ENCODE assay signal across 13 cellular contexts in the genomic region with DNA sequence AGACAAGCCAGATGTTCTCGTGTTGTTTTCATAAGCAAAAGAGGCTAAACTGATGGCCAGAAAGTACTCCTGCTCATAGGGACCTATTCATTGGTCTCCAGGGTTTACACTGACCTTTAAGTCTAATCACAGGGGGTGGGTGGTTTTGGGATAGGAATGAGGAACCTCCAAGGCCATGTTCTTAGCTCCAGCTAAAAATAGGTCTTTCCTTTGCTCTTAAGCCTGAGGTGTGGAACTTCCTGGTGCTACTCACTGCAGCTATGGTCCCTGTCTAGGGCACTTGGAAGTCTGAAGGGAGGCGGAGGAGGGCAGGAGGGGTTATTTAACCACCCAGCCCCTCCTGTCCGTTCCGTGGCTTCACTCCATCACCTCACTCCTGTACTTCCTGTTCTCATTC. TPM values are rescaled to one million over a fixed set of nuclear protein-coding genes. Genes with fewer than 3 reads are reported as not detected.
DNase-seq lines count a peak whose midpoint lies in the region; ATAC-seq and TF ChIP-seq lines count a peak whose summit lies in the region.
"Had no signal": no experiment of that assay in that cellular context is flagged by ENCODE, and none has a peak within 500 bp of the region (broad histone marks: within the 10 kb centered on the region; RNA-seq: fewer than 3 reads in every experiment).

No MANE protein-coding gene starts in this region.

- no peak for TF ChIP-seq CTCF in chondrocyte (IDR thresholded peaks at IDR 0.05)
- no peak for TF ChIP-seq CTCF in lung (IDR thresholded peaks at IDR 0.05; ENCODE audit: control extremely low read depth, extremely low read depth)
- no peak for TF ChIP-seq CTCF in prostate gland (IDR thresholded peaks at IDR 0.05)

- no peak for DNase-seq in activated naive CD8-positive, alpha-beta T cell treated with anti-CD3 and anti-CD28 coated beads, Interleukin-2, amount 50 U/mL, for 24 hours
- no peak for DNase-seq in chondrocyte (ENCODE audit: low spot score)
- peak; percentile 41 for DNase-seq in lung (ENCODE audit: low spot score)
- peak in 1 of 2 donors; percentile 50 for DNase-seq in aorta
- DNase-seq in prostate gland (ENCODE audit: low spot score): no peak
- DNase-seq: activated gamma-delta T cell treated with Interleukin-2 at 50 U/mL for 16 hours; stimulated activated CD4-positive, alpha-beta T cell treated with anti-CD3 and anti-CD28 coated beads, Interleukin-12 subunit alpha, Interleukin-12 subunit beta, amount 100 ng/mL, for 4 hours had no signal

- H3K27me3 Mint-ChIP-seq in activated naive CD8-positive, alpha-beta T cell: no peaks in the 10 kb centered on the region
- no peaks in the 10 kb centered on the region for H3K27me3 Mint-ChIP-seq in activated naive CD8-positive, alpha-beta T cell treated with anti-CD3 and anti-CD28 coated beads, Interleukin-2, amount 50 U/mL, for 24 hours
- H3K27me3 Mint-ChIP-seq in chondrocyte (ENCODE audit: low read depth): no peaks in the 10 kb centered on the region

- 29 to 32% methylated on average over 4 of the region's 4 CpGs for WGBS in lung, 2 donors
- WGBS in aorta, 2 donors: 24 to 25% methylated on average over 4 of the region's 4 CpGs
- WGBS in prostate gland: 74% methylated on average over 4 of the region's 4 CpGs

- H3K9me3 Mint-ChIP-seq in activated naive CD8-positive, alpha-beta T cell (ENCODE audit: low read depth): no peaks in the 10 kb centered on the region
- no peaks in the 10 kb centered on the region for H3K9me3 Mint-ChIP-seq in activated naive CD8-positive, alpha-beta T cell treated with anti-CD3 and anti-CD28 coated beads, Interleukin-2, amount 50 U/mL, for 24 hours
- no peaks in the 10 kb centered on the region for H3K9me3 Mint-ChIP-seq in chondrocyte (ENCODE audit: low read depth)
- H3K9me3 Mint-ChIP-seq: dendritic cell treated with granulocyte-macrophage colony-stimulating factor and Interleukin-4, amounts not matched to agents 40 ng/mL and 50 ng/mL, for 4 days had no signal

- no peaks in the 10 kb centered on the region for H3K36me3 Mint-ChIP-seq in activated naive CD8-positive, alpha-beta T cell
- no peaks in the 10 kb centered on the region for H3K36me3 Mint-ChIP-seq in activated naive CD8-positive, alpha-beta T cell treated with anti-CD3 and anti-CD28 coated beads, Interleukin-2, amount 50 U/mL, for 24 hours (ENCODE audit: low read depth)
- peaks cover 14% of the 10 kb centered on the region for H3K36me3 Mint-ChIP-seq in chondrocyte (ENCODE audit: low read depth)

- no peak overlapping the region for H3K4me3 ChIP-seq in lung
- no peak overlapping the region for H3K4me3 ChIP-seq in aorta (ENCODE audit: low read length in 2 of 2)
- no peak overlapping the region for H3K4me3 ChIP-seq in prostate gland

- no peak overlapping the region for H3K4me3 Mint-ChIP-seq in activated naive CD8-positive, alpha-beta T cell
- H3K4me3 Mint-ChIP-seq in activated naive CD8-positive, alpha-beta T cell treated with anti-CD3 and anti-CD28 coated beads, Interleukin-2, amount 50 U/mL, for 24 hours: no peak overlapping the region
- H3K4me3 Mint-ChIP-seq in chondrocyte (ENCODE audit: unreplicated experiment): no peak overlapping the region
- H3K4me3 Mint-ChIP-seq: dendritic cell treated with granulocyte-macrophage colony-stimulating factor and Interleukin-4, amounts not matched to agents 40 ng/mL and 50 ng/mL, for 4 days had no signal

- ATAC-seq in activated naive CD8-positive, alpha-beta T cell treated with anti-CD3 and anti-CD28 coated beads, Interleukin-2, amount 50 U/mL, for 24 hours: no peak
- ATAC-seq in lung (ENCODE audit: insufficient read depth, low FRiP score) (peak; percentile 73), aorta (ENCODE audit: low FRiP score) (peak; percentile 34), GM21423 (IDR thresholded peaks at IDR 0.05; ENCODE audit: unreplicated experiment) (no peak)
- ATAC-seq in activated CD4-positive, CD25-positive, alpha-beta regulatory T cell treated with anti-CD3 and anti-CD28 coated beads, Interleukin-2, amount 50 U/mL, for 24 hours: no peak

- peaks cover 0 to 3% of the 10 kb centered on the region in 2 donors for H3K36me3 ChIP-seq in lung (ENCODE audit: control insufficient read depth in 2 of 2, insufficient read depth in 2 of 2, low read length in 2 of 2)
- peaks cover 0 to 3% of the 10 kb centered on the region in 2 donors for H3K36me3 ChIP-seq in aorta (ENCODE audit: control insufficient read depth in 1 of 2, insufficient read depth in 2 of 2, low read length in 1 of 2)
- H3K36me3 ChIP-seq in prostate gland: no peaks in the 10 kb centered on the region

- no peak for TF ChIP-seq POLR2A in prostate gland (IDR thresholded peaks at IDR 0.05)

- no peaks in the 10 kb centered on the region for H3K27me3 ChIP-seq in lung (ENCODE audit: control insufficient read depth, insufficient read depth)
- H3K27me3 ChIP-seq in aorta (ENCODE audit: control insufficient read depth in 1 of 2, insufficient read depth in 2 of 2, low read length in 1 of 2): no peaks in the 10 kb centered on the region
- H3K27me3 ChIP-seq in prostate gland (replicated peaks; ENCODE audit: insufficient read depth): no peaks in the 10 kb centered on the region

- intact Hi-C loops in aorta (cut with DNase I): loop anchor here (10.0 kb wide), 2 partner anchors 185 kb away; no protein-coding TSS in a partner anchor
- intact Hi-C loops in prostate gland (cut with DNase I): loop anchor here (10.0 kb wide), 1 partner anchor 185 kb away; no protein-coding TSS in a partner anchor

- H3K27ac ChIP-seq in lung (ENCODE audit: low read depth in 1 of 2, low read length in 1 of 2): no peak overlapping the region
- H3K27ac ChIP-seq in aorta (ENCODE audit: low read depth in 1 of 2, low read length in 2 of 2): peak overlapping the region in 1 of 2 donors; percentile 78
- no peak overlapping the region for H3K27ac ChIP-seq in prostate gland

- peaks cover 17% of the 10 kb centered on the region for H3K4me1 Mint-ChIP-seq in activated naive CD8-positive, alpha-beta T cell (ENCODE audit: low read depth)
- peaks cover 17% of the 10 kb centered on the region for H3K4me1 Mint-ChIP-seq in activated naive CD8-positive, alpha-beta T cell treated with anti-CD3 and anti-CD28 coated beads, Interleukin-2, amount 50 U/mL, for 24 hours
- peaks cover 14% of the 10 kb centered on the region for H3K4me1 Mint-ChIP-seq in chondrocyte (ENCODE audit: low read depth)

- no peaks in the 10 kb centered on the region for H3K9me3 ChIP-seq in lung (ENCODE audit: control insufficient read depth in 2 of 2, insufficient read depth in 1 of 2, low read length in 1 of 2)
- no peaks in the 10 kb centered on the region for H3K9me3 ChIP-seq in aorta (ENCODE audit: control insufficient read depth, low read length)
- H3K9me3 ChIP-seq in prostate gland: no peaks in the 10 kb centered on the region

- peak overlapping the region; percentile 10 for H3K27ac Mint-ChIP-seq in activated naive CD8-positive, alpha-beta T cell
- H3K27ac Mint-ChIP-seq in activated naive CD8-positive, alpha-beta T cell treated with anti-CD3 and anti-CD28 coated beads, Interleukin-2, amount 50 U/mL, for 24 hours: no peak overlapping the region
- peak overlapping the region; percentile 72 for H3K27ac Mint-ChIP-seq in chondrocyte (ENCODE audit: unreplicated experiment)
- H3K27ac Mint-ChIP-seq: dendritic cell treated with granulocyte-macrophage colony-stimulating factor and Interleukin-4, amounts not matched to agents 40 ng/mL and 50 ng/mL, for 4 days had no signal

- H3K4me1 ChIP-seq in lung (ENCODE audit: control insufficient read depth in 2 of 2, insufficient read depth in 2 of 2, low read length in 2 of 2) (peaks cover 0 to 2% of the 10 kb centered on the region in 2 donors), aorta (ENCODE audit: control insufficient read depth in 1 of 2, insufficient read depth in 2 of 2, low read length in 2 of 2) (no peaks in the 10 kb centered on the region), prostate gland (replicated peaks) (no peaks in the 10 kb centered on the region)

RNA-seq across cellular contexts. Expression of a gene that starts 18.6 kb away (rescaled TPM):
- total RNA-seq in chondrocyte (8.1 to 13.1 TPM (median 10.5 TPM) in 3 replicates), lung (100 to 1,000 TPM; 212 to 418 TPM), aorta (10 to 100 TPM; 36.6 to 86.0 TPM), prostate gland (10 to 100 TPM in 1 of 2 donors, 1 to 10 TPM in 1; 5.4 to 22.2 TPM)
- polyA plus RNA-seq in lung (100 to 1,000 TPM; 117 to 131 TPM), aorta (1 to 10 TPM; 4.6 to 8.4 TPM)

RNA-seq across cellular contexts. Expression of a gene that starts 42.0 kb away (rescaled TPM):
- total RNA-seq in chondrocyte: not detected in 3 replicates
- not detected for total RNA-seq in lung
- polyA plus RNA-seq in lung: under 1 TPM; 0.14 to 0.30 TPM
- total RNA-seq in aorta: under 1 TPM in 1 of 2 donors, not detected in 1; 0.39 TPM
- not detected for polyA plus RNA-seq in aorta
- total RNA-seq in prostate gland: not detected
- total RNA-seq: myocyte, RPMI7951 had no signal

Comparison
In these comparisons a context has a peak if more than half of its experiments do, and no peak if none do; other contexts are left out.
1. ATAC-seq: peak in lung (single experiment) and aorta (single experiment); none in activated naive CD8-positive, alpha-beta T cell treated with anti-CD3 and anti-CD28 coated beads, Interleukin-2, amount 50 U/mL, for 24 hours (single experiment), GM21423 (single experiment) and activated CD4-positive, CD25-positive, alpha-beta regulatory T cell treated with anti-CD3 and anti-CD28 coated beads, Interleukin-2, amount 50 U/mL, for 24 hours (0 of 2).